12 cellular contexts compared by ENCODE assay signal in the genomic region with DNA sequence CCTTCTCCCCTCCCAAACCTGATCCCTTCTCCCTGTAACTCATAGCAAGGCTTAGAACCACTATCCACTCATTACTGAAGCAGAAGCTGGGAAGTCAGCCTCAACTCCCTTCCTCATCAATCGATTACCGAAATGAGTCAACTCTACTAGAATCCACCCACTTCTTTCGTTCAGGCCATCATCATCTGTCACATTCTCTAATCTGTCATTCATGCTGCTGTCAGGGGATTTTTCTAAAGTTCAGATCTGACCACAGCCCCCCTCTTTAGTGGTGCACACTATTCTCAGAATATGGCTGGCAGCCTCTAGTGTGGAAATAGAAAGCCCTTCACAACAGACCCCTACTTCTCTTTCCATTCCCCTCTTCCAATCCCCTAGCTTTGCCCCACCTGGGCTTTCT. TPM values are rescaled to one million over a fixed set of nuclear protein-coding genes. Genes with fewer than 3 reads are reported as not detected.
DNase-seq lines count a peak whose midpoint lies in the region; ATAC-seq, FAIRE-seq and TF ChIP-seq lines count a peak whose summit lies in the region.
"Had no signal": no experiment of that assay in that cellular context is flagged by ENCODE, and none has a peak within 500 bp of the region (broad histone marks: within the 10 kb centered on the region; RNA-seq: fewer than 3 reads in every experiment).

No MANE protein-coding gene starts in this region.

- peak overlapping the region; percentile 48 to 83 for H3K27ac Mint-ChIP-seq in activated naive CD4-positive, alpha-beta T cell treated with anti-CD3 and anti-CD28 coated beads, Interleukin-2, amount 50 U/mL, for 72 hours
- H3K27ac Mint-ChIP-seq in HFFc6, result no peak overlapping the region

- H3K36me3 Mint-ChIP-seq in activated naive CD4-positive, alpha-beta T cell treated with anti-CD3 and anti-CD28 coated beads, Interleukin-2, amount 50 U/mL, for 72 hours, result peaks cover 0 to 6% of the 10 kb centered on the region in 2 donors
- no peaks in the 10 kb centered on the region for H3K36me3 Mint-ChIP-seq in HFFc6 (ENCODE audit: low read depth)

- peaks cover 46% of the 10 kb centered on the region for H3K27me3 Mint-ChIP-seq in HFFc6 (ENCODE audit: insufficient read depth)

- H3K4me1 Mint-ChIP-seq in HFFc6 (ENCODE audit: low read depth), result no peaks in the 10 kb centered on the region

- FAIRE-seq in pancreas (lab: Jason Lieb, UNC), result no peak
- FAIRE-seq: K562 had no signal

- intact Hi-C loops in left lung (cut with DNase I), result no loop called here
- intact Hi-C loops in pancreas (cut with DNase I), result no loop called here

- H3K27ac ChIP-seq in left lung (no peak overlapping the region), pancreas (no peak overlapping the region)

- WGBS in pancreas, 2 donors, result 86 to 90% methylated on average over 3 of the region's 3 CpGs

- H3K4me3 Mint-ChIP-seq in HFFc6, result no peak overlapping the region

- H3K27me3 ChIP-seq in left lung (peaks cover 15 to 20% of the 10 kb centered on the region in 2 donors), pancreas (no peaks in the 10 kb centered on the region)

- DNase-seq in GM20000 (ENCODE audit: low spot score), result peak; percentile 91
- DNase-seq in activated naive CD4-positive, alpha-beta T cell treated with anti-CD3 and anti-CD28 coated beads, Interleukin-2, amount 50 U/mL, for 72 hours (ENCODE audit: low spot score in 2 of 2), result peak; percentile 64 to 69
- DNase-seq in left lung, result no peak
- DNase-seq in mesenteric fat pad (ENCODE audit: low spot score), result no peak
- no peak for DNase-seq in HFFc6
- no peak for DNase-seq in pancreas
- DNase-seq: effector CD8-positive, alpha-beta T cell had no signal

- H3K9me3 ChIP-seq in left lung (no peaks in the 10 kb centered on the region), pancreas (no peaks in the 10 kb centered on the region)

- H3K9me3 Mint-ChIP-seq in activated naive CD4-positive, alpha-beta T cell treated with anti-CD3 and anti-CD28 coated beads, Interleukin-2, amount 50 U/mL, for 72 hours, result no peaks in the 10 kb centered on the region
- no peaks in the 10 kb centered on the region for H3K9me3 Mint-ChIP-seq in HFFc6

- ATAC-seq in GM18858 (IDR thresholded peaks at IDR 0.05; ENCODE audit: unreplicated experiment), result peak; percentile 76
- ATAC-seq in HG03095 (IDR thresholded peaks at IDR 0.05; ENCODE audit: unreplicated experiment), result peak; percentile 85
- ATAC-seq in activated naive CD4-positive, alpha-beta T cell treated with anti-CD3 and anti-CD28 coated beads, Interleukin-2, amount 50 U/mL, for 72 hours, result peak; percentile 91 to 92
- no peak for ATAC-seq in left lung
- no peak for ATAC-seq in pancreas
- ATAC-seq: K562 had no signal

- H3K4me3 ChIP-seq in left lung (no peak overlapping the region), pancreas (no peak overlapping the region)
- H3K4me3 ChIP-seq: K562 had no signal

- H3K4me1 ChIP-seq in left lung (peaks cover 6 to 7% of the 10 kb centered on the region in 2 donors), pancreas (no peaks in the 10 kb centered on the region)

- TF ChIP-seq CTCF in GM20000 (IDR thresholded peaks at IDR 0.05; ENCODE audit: extremely low read depth, missing control alignments), result no peak
- no peak for TF ChIP-seq CTCF in left lung (IDR thresholded peaks at IDR 0.05)
- TF ChIP-seq CTCF in HFFc6 (IDR thresholded peaks at IDR 0.05), result no peak
- TF ChIP-seq CTCF in pancreas (IDR thresholded peaks at IDR 0.05), result no peak

- H3K36me3 ChIP-seq in left lung (no peaks in the 10 kb centered on the region), pancreas (no peaks in the 10 kb centered on the region)

RNA-seq across cellular contexts. Expression of a gene that starts 5.1 kb away (rescaled TPM):
- under 1 TPM in 1 of 2 donors, not detected in 1; 0.97 TPM for total RNA-seq in activated naive CD4-positive, alpha-beta T cell treated with anti-CD3 and anti-CD28 coated beads, Interleukin-2, amount 50 U/mL, for 72 hours
- total RNA-seq in left lung (1 to 10 TPM in 1 of 2 donors, under 1 TPM in 1; 0.42 to 8.9 TPM), mesenteric fat pad (0.42 TPM), pancreas (1 to 10 TPM in 4 of 6 donors, under 1 TPM in 2; 0.56 to 4.5 (median 2.3) TPM)
- not detected for total RNA-seq in HFFc6 (2021; fragmentation: NEBNext Ultra II Directional; extraction: Animal tissue kit (Norgen Biotek cat#: 25700))
- under 1 TPM; 0.07 to 0.34 TPM for polyA plus RNA-seq in pancreas
- total RNA-seq: K562, OCI-LY7 had no signal
- polyA plus RNA-seq: K562, neural cell had no signal

RNA-seq across cellular contexts. Expression of a gene that starts 24.5 kb away (rescaled TPM):
- total RNA-seq in activated naive CD4-positive, alpha-beta T cell treated with anti-CD3 and anti-CD28 coated beads, Interleukin-2, amount 50 U/mL, for 72 hours, result 1 to 10 TPM in 1 of 2 donors, under 1 TPM in 1; 0.18 to 4.3 TPM
- total RNA-seq in left lung, result 1 to 10 TPM in 1 of 2 donors, under 1 TPM in 1; 0.31 to 1.9 TPM
- total RNA-seq in mesenteric fat pad, result not detected
- total RNA-seq in HFFc6 (2021; fragmentation: NEBNext Ultra II Directional; extraction: Animal tissue kit (Norgen Biotek cat#: 25700)), result not detected
- total RNA-seq in pancreas, result 1 to 10 TPM in 4 of 6 donors, under 1 TPM in 2; 0.15 to 7.8 (median 1.9) TPM
- under 1 TPM; 0.61 to 0.76 TPM for polyA plus RNA-seq in pancreas
- total RNA-seq: OCI-LY7 had no signal

RNA-seq across cellular contexts. Expression of a gene that starts 27.3 kb away (rescaled TPM):
- total RNA-seq in activated naive CD4-positive, alpha-beta T cell treated with anti-CD3 and anti-CD28 coated beads, Interleukin-2, amount 50 U/mL, for 72 hours, result 1 to 10 TPM in 1 of 2 donors, not detected in 1; 1.1 TPM
- total RNA-seq in left lung, result 10 to 100 TPM; 12.6 to 16.0 TPM
- total RNA-seq in mesenteric fat pad, result 9.4 TPM
- not detected for total RNA-seq in HFFc6 (2021; fragmentation: NEBNext Ultra II Directional; extraction: Animal tissue kit (Norgen Biotek cat#: 25700))
- 10 to 100 TPM; 22.9 to 34.6 (median 32.3) TPM for total RNA-seq in pancreas
- polyA plus RNA-seq in pancreas, result 10 to 100 TPM; 12.0 to 19.3 TPM
- total RNA-seq: OCI-LY7 had no signal
- polyA plus RNA-seq: neural cell had no signal

Comparison
In these comparisons a context has a peak if more than half of its experiments do, and no peak if none do; other contexts are left out.
1. ATAC-seq: peak in GM18858 (single experiment), HG03095 (single experiment) and activated naive CD4-positive, alpha-beta T cell treated with anti-CD3 and anti-CD28 coated beads, Interleukin-2, amount 50 U/mL, for 72 hours (2 of 2); none in left lung (single experiment) and pancreas (0 of 4).
2. DNase-seq: peak in GM20000 (single experiment) and activated naive CD4-positive, alpha-beta T cell treated with anti-CD3 and anti-CD28 coated beads, Interleukin-2, amount 50 U/mL, for 72 hours (2 of 2); none in left lung (0 of 2), mesenteric fat pad (single experiment), HFFc6 (single experiment) and pancreas (0 of 6).